Comparison of ENCODE assay signal across 16 cellular contexts in genomic region chrX:1545776-1546408, GRCh38. TPM values are rescaled to one million over a fixed set of nuclear protein-coding genes. Genes with fewer than 3 reads are reported as not detected.
DNase-seq lines count a peak whose midpoint lies in the region; ATAC-seq, FAIRE-seq and TF ChIP-seq lines count a peak whose summit lies in the region.
"Had no signal": no experiment of that assay in that cellular context is flagged by ENCODE, and none has a peak within 500 bp of the region (broad histone marks: within the 10 kb centered on the region; RNA-seq: fewer than 3 reads in every experiment).

No MANE protein-coding gene starts in this region.

- no peak for TF ChIP-seq POLR2A in GM12891 (IDR thresholded peaks at IDR 0.05; ENCODE audit: low read depth, low read length)

- POLR2A ChIA-PET in CD4-positive, alpha-beta T cell (lab: Charles Lee): no interaction called here

- intact Hi-C loops in CD4-positive, alpha-beta T cell (cut with DNase I, micrococcal nuclease): no loop called here

- CTCF ChIA-PET in CD4-positive, alpha-beta T cell (lab: Charles Lee): no interaction called here

- H3K9me3 Mint-ChIP-seq in CD4-positive, alpha-beta T cell: peaks cover 2% of the 10 kb centered on the region
- H3K9me3 Mint-ChIP-seq in activated naive CD8-positive, alpha-beta T cell treated with anti-CD3 and anti-CD28 coated beads for 36 hours: no peaks in the 10 kb centered on the region
- peaks cover 4% of the 10 kb centered on the region for H3K9me3 Mint-ChIP-seq in neural progenitor cell

- no peak for ATAC-seq in CD4-positive, alpha-beta T cell (ENCODE audit: poor library complexity)
- no peak for ATAC-seq in HG03039 (IDR thresholded peaks at IDR 0.05; ENCODE audit: unreplicated experiment)
- ATAC-seq: HCT116 had no signal

- no peak overlapping the region for H3K4me3 Mint-ChIP-seq in CD4-positive, alpha-beta T cell
- H3K4me3 Mint-ChIP-seq in activated naive CD8-positive, alpha-beta T cell treated with anti-CD3 and anti-CD28 coated beads for 36 hours: no peak overlapping the region
- no peak overlapping the region for H3K4me3 Mint-ChIP-seq in neural progenitor cell

- no peaks in the 10 kb centered on the region for H3K27me3 Mint-ChIP-seq in CD4-positive, alpha-beta T cell
- no peaks in the 10 kb centered on the region for H3K27me3 Mint-ChIP-seq in activated naive CD8-positive, alpha-beta T cell treated with anti-CD3 and anti-CD28 coated beads for 36 hours
- peaks cover 6% of the 10 kb centered on the region for H3K27me3 Mint-ChIP-seq in neural progenitor cell (ENCODE audit: insufficient read depth, low read depth)

- TF ChIP-seq CTCF in CD4-positive, alpha-beta T cell (IDR thresholded peaks at IDR 0.05): no peak
- TF ChIP-seq CTCF in neural progenitor cell (IDR thresholded peaks at IDR 0.05): no peak

- H3K9ac ChIP-seq in neural progenitor cell: no peak overlapping the region

- FAIRE-seq in GM12891 (lab: Jason Lieb, UNC): peak; percentile 61
- FAIRE-seq: endometrium had no signal

- H3K79me2 ChIP-seq in neural progenitor cell (ENCODE audit: low read depth): no peaks in the 10 kb centered on the region

- H3K4me2 ChIP-seq in neural progenitor cell: no peak overlapping the region

- H3K4me1 Mint-ChIP-seq in CD4-positive, alpha-beta T cell (ENCODE audit: low read depth): peaks cover 22% of the 10 kb centered on the region
- H3K4me1 Mint-ChIP-seq in activated naive CD8-positive, alpha-beta T cell treated with anti-CD3 and anti-CD28 coated beads for 36 hours: peaks cover 3% of the 10 kb centered on the region
- H3K4me1 Mint-ChIP-seq in neural progenitor cell: no peaks in the 10 kb centered on the region

- no peak overlapping the region for H3K27ac ChIP-seq in CD4-positive, alpha-beta T cell (ENCODE audit: low read depth, low read length)
- no peak overlapping the region for H3K27ac ChIP-seq in neural progenitor cell

- no peaks in the 10 kb centered on the region for H3K36me3 Mint-ChIP-seq in CD4-positive, alpha-beta T cell (ENCODE audit: low read depth)
- no peaks in the 10 kb centered on the region for H3K36me3 Mint-ChIP-seq in activated naive CD8-positive, alpha-beta T cell treated with anti-CD3 and anti-CD28 coated beads for 36 hours
- H3K36me3 Mint-ChIP-seq in neural progenitor cell: no peaks in the 10 kb centered on the region

- DNase-seq in CD4-positive, alpha-beta T cell: peak in 1 of 10 experiments; percentile 7
- DNase-seq in GM12891 (ENCODE audit: insufficient read length, low spot score) (no peak), neural progenitor cell (ENCODE audit: low spot score) (no peak), activated gamma-delta T cell treated with Interleukin-2 at 50 U/mL for 16 hours (no peak), kidney glomerular epithelial cell (lab: John Stamatoyannopoulos, UW) (no peak)
- no peak for DNase-seq in activated naive CD8-positive, alpha-beta T cell treated with anti-CD3 and anti-CD28 coated beads for 36 hours
- DNase-seq: activated CD4-positive, alpha-beta T cell treated with anti-CD3 and anti-CD28 coated beads, Interleukin-2, amount 50 U/mL, for 4 hours; C1 segment of cervical spinal cord; caudate nucleus; mesenchymal stem cell; NCI-H1092 treated with DMSO at 0.1 percent for 48 hours had no signal

- peak overlapping the region; percentile 65 for H3K27ac Mint-ChIP-seq in CD4-positive, alpha-beta T cell
- peak overlapping the region; percentile 32 for H3K27ac Mint-ChIP-seq in activated naive CD8-positive, alpha-beta T cell treated with anti-CD3 and anti-CD28 coated beads for 36 hours
- H3K27ac Mint-ChIP-seq in neural progenitor cell: peak overlapping the region; percentile 39

- no peaks in the 10 kb centered on the region for H3K9me3 ChIP-seq in CD4-positive, alpha-beta T cell (ENCODE audit: control insufficient read depth, low read length)
- no peaks in the 10 kb centered on the region for H3K9me3 ChIP-seq in neural progenitor cell (ENCODE audit: low read depth)

- H3K27me3 ChIP-seq in CD4-positive, alpha-beta T cell (ENCODE audit: control insufficient read depth, insufficient read depth, low read length): no peaks in the 10 kb centered on the region
- H3K27me3 ChIP-seq in neural progenitor cell: no peaks in the 10 kb centered on the region

- no peaks in the 10 kb centered on the region for H3K36me3 ChIP-seq in neural progenitor cell

- no peak overlapping the region for H2AFZ ChIP-seq in neural progenitor cell (replicated peaks)

- H4K20me1 ChIP-seq in neural progenitor cell (ENCODE audit: low read depth): no peaks in the 10 kb centered on the region

- H3F3A ChIP-seq in neural progenitor cell (ENCODE audit: low read depth): no peaks in the 10 kb centered on the region

- H3K4me1 ChIP-seq in neural progenitor cell: no peaks in the 10 kb centered on the region

- no peak overlapping the region for H3K4me3 ChIP-seq in neural progenitor cell
- H3K4me3 ChIP-seq: skin epidermis had no signal

TF ChIP-seq in GM12891, 5 proteins besides CTCF, POLR2A, EP300 and RAD21:
- TF ChIP-seq POU2F2 (IDR thresholded peaks at IDR 0.05; ENCODE audit: low read depth, low read length): no peak
- TF ChIP-seq TAF1 (IDR thresholded peaks at IDR 0.05; ENCODE audit: low read depth, low read length): no peak
- no peak for TF ChIP-seq SPI1 (IDR thresholded peaks at IDR 0.05; ENCODE audit: low read depth, low read length)
- no peak for TF ChIP-seq PAX5 (IDR thresholded peaks at IDR 0.05; ENCODE audit: insufficient read depth, low read length, severe bottlenecking)
- no peak for TF ChIP-seq POLR2AphosphoS5 (IDR thresholded peaks at IDR 0.05; ENCODE audit: low read depth, low read length)

RNA-seq across cellular contexts. Expression of gene P2RY8, which starts 8.9 kb away (rescaled TPM):
- total RNA-seq in CD4-positive, alpha-beta T cell: 100 to 1,000 TPM; 139 TPM
- 42.6 TPM for polyA plus RNA-seq in GM12891 (2012; ENCODE audit: low read depth, missing spikeins)
- 10 to 100 TPM; 12.5 to 13.3 TPM for total RNA-seq in activated naive CD8-positive, alpha-beta T cell treated with anti-CD3 and anti-CD28 coated beads for 36 hours
- 0.32 and 0.68 TPM in 2 replicates for total RNA-seq in neural progenitor cell (ENCODE audit: low replicate concordance)
- total RNA-seq: osteoblast had no signal

RNA-seq across cellular contexts. Expression of gene AKAP17A, which starts 45.5 kb away (rescaled TPM):
- 100 to 1,000 TPM; 143 to 149 TPM for total RNA-seq in CD4-positive, alpha-beta T cell
- polyA plus RNA-seq in GM12891 (2012; ENCODE audit: low read depth, missing spikeins): 43.9 TPM
- total RNA-seq in activated naive CD8-positive, alpha-beta T cell treated with anti-CD3 and anti-CD28 coated beads for 36 hours: 10 to 100 TPM; 48.2 to 49.2 TPM
- total RNA-seq in neural progenitor cell (ENCODE audit: low replicate concordance): 10.7 and 38.5 TPM in 2 replicates
